8 cellular contexts compared by ENCODE assay signal in the genomic region with DNA sequence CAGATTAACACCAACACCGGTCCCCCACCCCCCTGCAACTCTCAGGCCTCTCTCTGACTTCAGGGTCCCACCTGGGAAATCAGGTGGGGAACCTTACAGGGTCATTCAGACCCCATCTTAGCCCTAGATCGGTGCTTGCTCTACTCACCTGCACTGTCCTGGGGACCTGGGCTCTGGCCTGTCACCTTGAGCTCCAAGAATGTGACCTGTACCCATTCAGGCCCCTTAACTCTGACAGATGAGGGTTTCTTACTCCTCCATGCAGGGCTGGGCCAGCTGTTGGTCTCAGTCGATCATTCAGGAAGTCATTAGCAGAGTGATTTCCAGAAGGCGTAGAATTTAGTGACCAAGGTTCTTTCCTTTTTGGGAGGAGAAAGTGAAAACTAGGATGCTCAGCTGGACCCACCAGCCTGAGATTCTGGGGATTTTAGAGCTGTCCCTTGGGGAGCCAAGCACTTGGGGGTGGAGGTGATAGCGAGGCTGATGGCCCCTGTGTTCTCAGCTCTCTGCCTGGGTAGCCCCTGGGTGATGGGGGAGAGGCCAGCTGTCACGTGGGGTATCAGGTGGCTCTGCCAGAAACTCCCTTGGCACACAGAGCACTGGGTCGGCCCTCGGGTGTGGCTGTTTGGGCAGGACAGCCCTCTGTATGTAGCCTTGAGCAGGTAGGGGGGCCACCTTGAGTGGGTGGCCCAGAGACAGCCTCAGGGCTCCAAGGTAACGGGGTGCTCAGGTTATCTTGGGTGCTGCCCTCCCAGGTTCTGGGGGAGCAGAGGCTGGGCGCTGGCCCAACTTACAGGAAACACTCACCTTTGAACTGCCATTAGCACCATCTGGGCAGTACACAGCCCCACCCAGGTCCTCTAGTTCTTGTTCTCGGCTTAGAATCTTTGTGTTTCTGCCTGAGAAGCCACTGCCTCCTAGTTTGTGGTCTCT. TPM values are rescaled to one million over a fixed set of nuclear protein-coding genes. Genes with fewer than 3 reads are reported as not detected.
DNase-seq lines count a peak whose midpoint lies in the region; ATAC-seq and TF ChIP-seq lines count a peak whose summit lies in the region.

No MANE protein-coding gene starts in this region.

- H3K4me1 ChIP-seq in fibroblast of lung (ENCODE audit: control insufficient read depth, extremely low read depth, insufficient read depth, low read length) (peaks cover 34% of the 10 kb centered on the region), rectal smooth muscle tissue (ENCODE audit: control insufficient read depth, insufficient read depth, low read length) (peaks cover 31% of the 10 kb centered on the region)

- DNase-seq in activated CD4-positive, alpha-beta T cell treated with anti-CD3 and anti-CD28 coated beads, Interleukin-2, amount 50 U/mL, for 1 hour = peak; percentile 43
- no peak for DNase-seq in fibroblast of lung (ENCODE audit: low read depth in 2 of 2)
- no peak for DNase-seq in cerebellum (ENCODE audit: low spot score)
- DNase-seq in OCI-M1 (lab: John Stamatoyannopoulos, UW) = no peak

- peak overlapping the region; percentile 100 for H3K4me2 ChIP-seq in fibroblast of lung (ENCODE audit: extremely low read depth, insufficient read depth, low read length)

- H2AFZ ChIP-seq in fibroblast of lung (ENCODE audit: low read length) = no peak overlapping the region

- peak overlapping the region; percentile 94 for H3K27ac ChIP-seq in fibroblast of lung (ENCODE audit: insufficient read depth, low read length)
- peak overlapping the region; percentile 80 for H3K27ac ChIP-seq in rectal smooth muscle tissue (ENCODE audit: low read depth, low read length)

- peak overlapping the region; percentile 80 for H3K9ac ChIP-seq in fibroblast of lung (ENCODE audit: insufficient read depth, low read length)
- peak overlapping the region; percentile 36 for H3K9ac ChIP-seq in rectal smooth muscle tissue (ENCODE audit: low read length)

- H3K79me2 ChIP-seq in fibroblast of lung (ENCODE audit: control insufficient read depth, insufficient read depth, low read length) = peaks cover 76% of the 10 kb centered on the region

- ATAC-seq in GM18505 (IDR thresholded peaks at IDR 0.05; ENCODE audit: unreplicated experiment) = peak; percentile 32
- ATAC-seq in HG03159 (IDR thresholded peaks at IDR 0.05; ENCODE audit: unreplicated experiment) = peak; percentile 38
- no peak for ATAC-seq in GM19324 (IDR thresholded peaks at IDR 0.05; ENCODE audit: low FRiP score, unreplicated experiment)

- H4K20me1 ChIP-seq in fibroblast of lung (ENCODE audit: control insufficient read depth, extremely low read depth, insufficient read depth, low read length) = no peaks in the 10 kb centered on the region

- peak overlapping the region; percentile 84 to 100 (median 94) for H3K4me3 ChIP-seq in fibroblast of lung (replicated peaks in 1 of 4; ENCODE audit: control extremely low read depth in 1 of 4, insufficient read depth in 1 of 4, low read depth in 3 of 4, low read length in 4 of 4)
- H3K4me3 ChIP-seq in rectal smooth muscle tissue (ENCODE audit: low read length) = peak overlapping the region; percentile 66

- H3K36me3 ChIP-seq in fibroblast of lung (ENCODE audit: control insufficient read depth, insufficient read depth, low read length) = peaks cover 9% of the 10 kb centered on the region
- peaks cover 3% of the 10 kb centered on the region for H3K36me3 ChIP-seq in rectal smooth muscle tissue (ENCODE audit: control insufficient read depth, insufficient read depth, low read length)

- no peaks in the 10 kb centered on the region for H3K9me3 ChIP-seq in fibroblast of lung (ENCODE audit: control insufficient read depth, insufficient read depth, low read depth, low read length)

- peak; percentile 84 for TF ChIP-seq POLR2A in GM18505 (IDR thresholded peaks at IDR 0.05; ENCODE audit: borderline replicate concordance, extremely low read depth, insufficient read depth, insufficient read length)

- no peak for TF ChIP-seq CTCF in fibroblast of lung (conservative IDR thresholded peaks at IDR 0.05 in 1 of 2, IDR thresholded peaks at IDR 0.05 in 1 of 2; ENCODE audit: low read depth in 1 of 2, low read length in 2 of 2)

- H3K27me3 ChIP-seq in fibroblast of lung (ENCODE audit: control insufficient read depth, insufficient read depth, low read length) (no peaks in the 10 kb centered on the region), rectal smooth muscle tissue (ENCODE audit: control insufficient read depth, insufficient read depth, low read length) (no peaks in the 10 kb centered on the region)

RNA-seq across cellular contexts. Expression of gene MVP, which starts 0.7 kb away (rescaled TPM):
- total RNA-seq in fibroblast of lung (336 and 518 TPM in 2 replicates), cerebellum (6.7 TPM)
- 208 and 214 TPM in 2 replicates for polyA plus RNA-seq in fibroblast of lung
- polyA plus RNA-seq in fibroblast of lung (2012) = 336 and 399 TPM in 2 replicates
- polyA minus RNA-seq in fibroblast of lung (ENCODE audit: low replicate concordance) = 1,738 and 1,898 TPM in 2 replicates

RNA-seq across cellular contexts. Expression of gene PAGR1, which starts 5.0 kb away (rescaled TPM):
- total RNA-seq in fibroblast of lung = 10.7 and 12.1 TPM in 2 replicates
- polyA plus RNA-seq in fibroblast of lung = 10.0 and 16.2 TPM in 2 replicates
- polyA plus RNA-seq in fibroblast of lung (2012) = 12.3 and 19.5 TPM in 2 replicates
- 1.2 and 1.7 TPM in 2 replicates for polyA minus RNA-seq in fibroblast of lung (ENCODE audit: low replicate concordance)
- total RNA-seq in cerebellum = 12.2 TPM

RNA-seq across cellular contexts. Expression of gene PRRT2, which starts 9.0 kb away (rescaled TPM):
- 2.1 TPM in 2 replicates for total RNA-seq in fibroblast of lung
- polyA plus RNA-seq in fibroblast of lung = 1.3 and 2.9 TPM in 2 replicates
- polyA plus RNA-seq in fibroblast of lung (2012) = 1.9 and 3.1 TPM in 2 replicates
- 5.5 and 5.9 TPM in 2 replicates for polyA minus RNA-seq in fibroblast of lung (ENCODE audit: low replicate concordance)
- 18.1 TPM for total RNA-seq in cerebellum

RNA-seq across cellular contexts. Expression of gene MAZ, which starts 14.7 kb away (rescaled TPM):
- 131 and 136 TPM in 2 replicates for total RNA-seq in fibroblast of lung
- 68.1 and 96.6 TPM in 2 replicates for polyA plus RNA-seq in fibroblast of lung
- polyA plus RNA-seq in fibroblast of lung (2012) = 153 and 184 TPM in 2 replicates
- 269 and 515 TPM in 2 replicates for polyA minus RNA-seq in fibroblast of lung (ENCODE audit: low replicate concordance)
- total RNA-seq in cerebellum = 150 TPM

RNA-seq across cellular contexts. Expression of gene KIF22, which starts 30.4 kb away (rescaled TPM):
- total RNA-seq in fibroblast of lung = 4.4 and 17.7 TPM in 2 replicates
- 12.3 and 43.3 TPM in 2 replicates for polyA plus RNA-seq in fibroblast of lung
- polyA plus RNA-seq in fibroblast of lung (2012) = 15.3 and 41.2 TPM in 2 replicates
- 24.0 and 72.1 TPM in 2 replicates for polyA minus RNA-seq in fibroblast of lung (ENCODE audit: low replicate concordance)
- total RNA-seq in cerebellum = 49.2 TPM

Comparison
In these comparisons a context has a peak if more than half of its experiments do, and no peak if none do; other contexts are left out.
1. RNA of gene MVP, which starts 0.7 kb away (total RNA-seq): 336 to 518 TPM in fibroblast of lung; 6.7 TPM in cerebellum (single experiment); every median in the first group is over 10 times any median in the second.